In the genomic region with DNA sequence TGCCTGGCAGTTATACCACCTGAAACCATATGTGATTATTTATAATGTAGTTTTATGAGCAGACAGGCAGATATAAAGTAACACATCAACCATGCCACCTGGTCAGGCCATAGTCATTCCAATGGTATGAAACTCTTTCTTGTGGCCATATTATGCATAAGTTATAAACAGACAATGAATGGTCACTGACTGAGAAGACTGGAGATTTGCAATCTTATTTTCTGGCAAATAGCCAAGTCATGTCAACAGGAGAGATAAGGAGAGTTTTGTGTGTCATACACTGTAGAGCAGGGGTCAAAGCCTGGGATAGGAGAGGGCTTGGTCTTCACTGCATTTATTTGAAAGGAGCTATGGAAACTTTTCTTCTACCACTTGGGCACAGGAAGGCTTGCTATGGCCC, we compare ENCODE assay signal across 1 cellular context.
TF ChIP-seq lines count a peak whose summit lies in the region.

No MANE protein-coding gene starts in this region.

TF ChIP-seq in IMR-90, 13 proteins besides CTCF, POLR2A, EP300 and RAD21 (continued from another document):
- TF ChIP-seq, protein P1, sequence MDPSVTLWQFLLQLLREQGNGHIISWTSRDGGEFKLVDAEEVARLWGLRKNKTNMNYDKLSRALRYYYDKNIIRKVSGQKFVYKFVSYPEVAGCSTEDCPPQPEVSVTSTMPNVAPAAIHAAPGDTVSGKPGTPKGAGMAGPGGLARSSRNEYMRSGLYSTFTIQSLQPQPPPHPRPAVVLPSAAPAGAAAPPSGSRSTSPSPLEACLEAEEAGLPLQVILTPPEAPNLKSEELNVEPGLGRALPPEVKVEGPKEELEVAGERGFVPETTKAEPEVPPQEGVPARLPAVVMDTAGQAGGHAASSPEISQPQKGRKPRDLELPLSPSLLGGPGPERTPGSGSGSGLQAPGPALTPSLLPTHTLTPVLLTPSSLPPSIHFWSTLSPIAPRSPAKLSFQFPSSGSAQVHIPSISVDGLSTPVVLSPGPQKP (IDR thresholded peaks at IDR 0.05; ENCODE audit: borderline replicate concordance, low read depth, low read length): no peak
- no peak for TF ChIP-seq SMC3 (IDR thresholded peaks at IDR 0.05; ENCODE audit: low read depth, low read length)
